In the genomic region with DNA sequence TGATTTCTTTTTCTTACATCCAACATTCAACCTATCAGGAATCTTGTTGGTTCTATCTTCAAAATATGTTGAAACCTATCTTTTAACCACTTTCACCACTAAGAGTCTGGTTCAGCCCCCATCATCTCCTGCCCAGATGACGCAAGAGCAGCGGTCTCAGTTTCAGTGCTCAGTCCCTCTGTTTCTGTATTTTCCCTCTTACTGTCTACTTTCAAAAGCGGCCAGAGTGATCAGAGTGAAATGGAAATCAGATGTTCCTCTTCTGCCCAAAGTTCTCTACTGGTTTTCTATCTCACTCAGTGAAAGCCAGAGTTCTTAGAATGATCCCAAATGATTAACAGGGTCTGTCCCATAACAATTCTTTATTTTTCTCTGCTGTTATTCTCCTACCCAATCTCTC, we compare ENCODE assay signal across 8 cellular contexts.
DNase-seq lines count a peak whose midpoint lies in the region; ATAC-seq and TF ChIP-seq lines count a peak whose summit lies in the region.

No MANE protein-coding gene starts in this region.

- DNase-seq in GM20000 (ENCODE audit: low spot score) (peak; percentile 61), KG1 (lab: John Stamatoyannopoulos, UW) (no peak), right cardiac atrium (no peak), NCI-H1417 (lab: John Stamatoyannopoulos, UW) (no peak)
- DNase-seq in activated T-cell treated with anti-CD3 and anti-CD28 coated beads, Interleukin-2, amount 50 U/mL, for 72 hours: peak; percentile 38 to 47

- no peak overlapping the region for H3K4me3 ChIP-seq in right cardiac atrium (ENCODE audit: low read length)

- 86% methylated on average over 3 of the region's 3 CpGs for WGBS in right cardiac atrium

- H3K36me3 Mint-ChIP-seq in activated T-cell treated with anti-CD3 and anti-CD28 coated beads, Interleukin-2, amount 50 U/mL, for 72 hours (ENCODE audit: insufficient read depth in 2 of 2): no peaks in the 10 kb centered on the region

- no peaks in the 10 kb centered on the region for H3K4me1 ChIP-seq in right cardiac atrium (ENCODE audit: control insufficient read depth, insufficient read depth, low read length)

- H3K4me3 Mint-ChIP-seq in activated T-cell treated with anti-CD3 and anti-CD28 coated beads, Interleukin-2, amount 50 U/mL, for 72 hours: peak overlapping the region in 1 of 2 donors; percentile 16

- peaks cover 0 to 5% of the 10 kb centered on the region in 2 donors for H3K9me3 Mint-ChIP-seq in activated T-cell treated with anti-CD3 and anti-CD28 coated beads, Interleukin-2, amount 50 U/mL, for 72 hours

- TF ChIP-seq CTCF in GM20000 (IDR thresholded peaks at IDR 0.05; ENCODE audit: extremely low read depth, missing control alignments): no peak

- no peaks in the 10 kb centered on the region for H3K27me3 ChIP-seq in right cardiac atrium (ENCODE audit: control insufficient read depth, insufficient read depth)

- H3K27ac Mint-ChIP-seq in activated T-cell treated with anti-CD3 and anti-CD28 coated beads, Interleukin-2, amount 50 U/mL, for 72 hours: peak overlapping the region; percentile 18

- no peaks in the 10 kb centered on the region for H3K9me3 ChIP-seq in right cardiac atrium (ENCODE audit: control insufficient read depth, low read length)

- H3K27me3 Mint-ChIP-seq in activated T-cell treated with anti-CD3 and anti-CD28 coated beads, Interleukin-2, amount 50 U/mL, for 72 hours (ENCODE audit: low read depth): no peaks in the 10 kb centered on the region

- peaks cover 22% of the 10 kb centered on the region for H3K4me1 Mint-ChIP-seq in activated T-cell treated with anti-CD3 and anti-CD28 coated beads, Interleukin-2, amount 50 U/mL, for 72 hours (ENCODE audit: low read depth)

- no peak overlapping the region for H3K27ac ChIP-seq in right cardiac atrium (ENCODE audit: low read length)

- peak; percentile 83 for ATAC-seq in GM18499 (IDR thresholded peaks at IDR 0.05; ENCODE audit: insufficient read depth, unreplicated experiment)
- ATAC-seq in HG03139 (IDR thresholded peaks at IDR 0.05; ENCODE audit: unreplicated experiment): peak; percentile 93
- peak; percentile 80 to 88 for ATAC-seq in activated T-cell treated with anti-CD3 and anti-CD28 coated beads, Interleukin-2, amount 50 U/mL, for 72 hours (replicated peaks in 1 of 2)
- ATAC-seq in right cardiac atrium: no peak
- ATAC-seq in SK-N-SH treated with all-trans-retinoic acid at 6 μM for 48 hours: no peak

- intact Hi-C loops in right cardiac atrium (cut with DNase I): no loop called here

TF ChIP-seq in SK-N-SH treated with all-trans-retinoic acid at 6 μM for 48 hours, 23 proteins besides CTCF, POLR2A, EP300 and RAD21:
- TF ChIP-seq, protein P1, sequence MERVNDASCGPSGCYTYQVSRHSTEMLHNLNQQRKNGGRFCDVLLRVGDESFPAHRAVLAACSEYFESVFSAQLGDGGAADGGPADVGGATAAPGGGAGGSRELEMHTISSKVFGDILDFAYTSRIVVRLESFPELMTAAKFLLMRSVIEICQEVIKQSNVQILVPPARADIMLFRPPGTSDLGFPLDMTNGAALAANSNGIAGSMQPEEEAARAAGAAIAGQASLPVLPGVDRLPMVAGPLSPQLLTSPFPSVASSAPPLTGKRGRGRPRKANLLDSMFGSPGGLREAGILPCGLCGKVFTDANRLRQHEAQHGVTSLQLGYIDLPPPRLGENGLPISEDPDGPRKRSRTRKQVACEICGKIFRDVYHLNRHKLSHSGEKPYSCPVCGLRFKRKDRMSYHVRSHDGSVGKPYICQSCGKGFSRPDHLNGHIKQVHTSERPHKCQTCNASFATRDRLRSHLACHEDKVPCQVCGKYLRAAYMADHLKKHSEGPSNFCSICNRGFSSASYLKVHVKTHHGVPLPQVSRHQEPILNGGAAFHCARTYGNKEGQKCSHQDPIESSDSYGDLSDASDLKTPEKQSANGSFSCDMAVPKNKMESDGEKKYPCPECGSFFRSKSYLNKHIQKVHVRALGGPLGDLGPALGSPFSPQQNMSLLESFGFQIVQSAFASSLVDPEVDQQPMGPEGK (CRISPR knock-in tag; IDR thresholded peaks at IDR 0.05; ENCODE audit: borderline replicate concordance): no peak
- TF ChIP-seq ZNF565 (CRISPR knock-in tag; conservative IDR thresholded peaks at IDR 0.05; ENCODE audit: low read depth) (no peak), RARB (CRISPR knock-in tag; IDR thresholded peaks at IDR 0.05) (no peak), TCF4 (CRISPR knock-in tag; IDR thresholded peaks at IDR 0.05; ENCODE audit: borderline replicate concordance) (no peak), ESRRG (CRISPR knock-in tag; IDR thresholded peaks at IDR 0.05) (no peak)
- TF ChIP-seq, protein P2, sequence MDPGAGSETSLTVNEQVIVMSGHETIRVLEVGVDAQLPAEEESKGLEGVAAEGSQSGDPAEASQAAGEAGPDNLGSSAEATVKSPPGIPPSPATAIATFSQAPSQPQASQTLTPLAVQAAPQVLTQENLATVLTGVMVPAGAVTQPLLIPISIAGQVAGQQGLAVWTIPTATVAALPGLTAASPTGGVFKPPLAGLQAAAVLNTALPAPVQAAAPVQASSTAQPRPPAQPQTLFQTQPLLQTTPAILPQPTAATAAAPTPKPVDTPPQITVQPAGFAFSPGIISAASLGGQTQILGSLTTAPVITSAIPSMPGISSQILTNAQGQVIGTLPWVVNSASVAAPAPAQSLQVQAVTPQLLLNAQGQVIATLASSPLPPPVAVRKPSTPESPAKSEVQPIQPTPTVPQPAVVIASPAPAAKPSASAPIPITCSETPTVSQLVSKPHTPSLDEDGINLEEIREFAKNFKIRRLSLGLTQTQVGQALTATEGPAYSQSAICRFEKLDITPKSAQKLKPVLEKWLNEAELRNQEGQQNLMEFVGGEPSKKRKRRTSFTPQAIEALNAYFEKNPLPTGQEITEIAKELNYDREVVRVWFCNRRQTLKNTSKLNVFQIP (CRISPR knock-in tag; IDR thresholded peaks at IDR 0.05; ENCODE audit: borderline replicate concordance, low read depth): no peak

Comparison
In these comparisons a context has a peak if more than half of its experiments do, and no peak if none do; other contexts are left out.
1. ATAC-seq: peak in GM18499 (single experiment), HG03139 (single experiment) and activated T-cell treated with anti-CD3 and anti-CD28 coated beads, Interleukin-2, amount 50 U/mL, for 72 hours (2 of 2); none in right cardiac atrium (0 of 2) and SK-N-SH treated with all-trans-retinoic acid at 6 μM for 48 hours (single experiment).
2. DNase-seq: peak in GM20000 (single experiment) and activated T-cell treated with anti-CD3 and anti-CD28 coated beads, Interleukin-2, amount 50 U/mL, for 72 hours (2 of 2); none in KG1 (single experiment), right cardiac atrium (0 of 3) and NCI-H1417 (0 of 3).